ENCODE assay signal across 9 cellular contexts in genomic region chr3:66442254-66443249, GRCh38. TPM values are rescaled to one million over a fixed set of nuclear protein-coding genes. Genes with fewer than 3 reads are reported as not detected.
DNase-seq lines count a peak whose midpoint lies in the region; ATAC-seq and TF ChIP-seq lines count a peak whose summit lies in the region.
"Had no signal": no experiment of that assay in that cellular context is flagged by ENCODE, and none has a peak within 500 bp of the region (broad histone marks: within the 10 kb centered on the region; RNA-seq: fewer than 3 reads in every experiment).

No MANE protein-coding gene starts in this region.

- peaks cover 78% of the 10 kb centered on the region for H3K36me3 Mint-ChIP-seq in activated T-helper 17 cell treated with anti-CD3 and anti-CD28 coated beads, Interleukin-2, amount 50 U/mL, for 72 hours (ENCODE audit: low read depth)
- peaks cover 12% of the 10 kb centered on the region for H3K36me3 Mint-ChIP-seq in CD8-positive, alpha-beta T cell

- H3K9ac ChIP-seq in HUES64 (ENCODE audit: low read depth, low read length), result peak overlapping the region; percentile 76

- DNase-seq in left ventricle myocardium superior, result peak; percentile 80
- DNase-seq in sciatic nerve (ENCODE audit: low spot score), result peak; percentile 84
- no peak for DNase-seq in inferior parietal cortex (ENCODE audit: extremely low spot score)
- no peak for DNase-seq in CD8-positive, alpha-beta T cell

- no peaks in the 10 kb centered on the region for H3K27me3 Mint-ChIP-seq in activated T-helper 17 cell treated with anti-CD3 and anti-CD28 coated beads, Interleukin-2, amount 50 U/mL, for 72 hours
- no peaks in the 10 kb centered on the region for H3K27me3 Mint-ChIP-seq in CD8-positive, alpha-beta T cell (ENCODE audit: low read depth)

- POLR2A ChIA-PET in CD8-positive, alpha-beta T cell (lab: Charles Lee), result no interaction called here

- no peaks in the 10 kb centered on the region for H3K9me3 Mint-ChIP-seq in activated T-helper 17 cell treated with anti-CD3 and anti-CD28 coated beads, Interleukin-2, amount 50 U/mL, for 72 hours
- H3K9me3 Mint-ChIP-seq in CD8-positive, alpha-beta T cell, result no peaks in the 10 kb centered on the region

- H3K27ac ChIP-seq in HUES64 (ENCODE audit: low read depth, low read length), result peak overlapping the region; percentile 93
- H3K27ac ChIP-seq in CD8-positive, alpha-beta T cell (ENCODE audit: low read depth, low read length), result no peak overlapping the region

- peaks cover 22% of the 10 kb centered on the region for H3K36me3 ChIP-seq in HUES64 (ENCODE audit: insufficient read depth, low read length)
- no peaks in the 10 kb centered on the region for H3K36me3 ChIP-seq in CD8-positive, alpha-beta T cell (ENCODE audit: insufficient read depth, low read length)

- ATAC-seq in activated T-helper 17 cell treated with anti-CD3 and anti-CD28 coated beads, Interleukin-2, amount 50 U/mL, for 72 hours (replicated peaks), result no peak
- ATAC-seq in left ventricle myocardium superior (peak; percentile 89), sciatic nerve (peak; percentile 94), GM21423 (IDR thresholded peaks at IDR 0.05; ENCODE audit: unreplicated experiment) (no peak), HG03159 (IDR thresholded peaks at IDR 0.05; ENCODE audit: unreplicated experiment) (no peak)
- ATAC-seq in CD8-positive, alpha-beta T cell, result no peak
- ATAC-seq: Panc1 had no signal

- H3K27me3 ChIP-seq in HUES64 (ENCODE audit: insufficient read depth, low read length), result no peaks in the 10 kb centered on the region
- no peaks in the 10 kb centered on the region for H3K27me3 ChIP-seq in CD8-positive, alpha-beta T cell (ENCODE audit: insufficient read depth, low read length)

- peak overlapping the region; percentile 17 for H3K27ac Mint-ChIP-seq in activated T-helper 17 cell treated with anti-CD3 and anti-CD28 coated beads, Interleukin-2, amount 50 U/mL, for 72 hours
- no peak overlapping the region for H3K27ac Mint-ChIP-seq in CD8-positive, alpha-beta T cell

- no peaks in the 10 kb centered on the region for H3K9me3 ChIP-seq in HUES64 (ENCODE audit: insufficient read depth, low read depth, low read length)
- H3K9me3 ChIP-seq in CD8-positive, alpha-beta T cell (ENCODE audit: low read length), result no peaks in the 10 kb centered on the region

- CTCF ChIA-PET in CD8-positive, alpha-beta T cell (lab: Charles Lee), result interaction anchor here (0.8 kb wide), 1 partner anchor 17 kb away, joined by 3 read pairs; no protein-coding TSS in a partner anchor

- no peak for TF ChIP-seq CTCF in CD8-positive, alpha-beta T cell (IDR thresholded peaks at IDR 0.05)

- H3K4me1 ChIP-seq in HUES64 (ENCODE audit: insufficient read depth, low read length), result peaks cover 59% of the 10 kb centered on the region
- H3K4me1 ChIP-seq in CD8-positive, alpha-beta T cell (ENCODE audit: insufficient read depth, low read length), result peaks cover 4% of the 10 kb centered on the region

- H3K4me1 Mint-ChIP-seq in activated T-helper 17 cell treated with anti-CD3 and anti-CD28 coated beads, Interleukin-2, amount 50 U/mL, for 72 hours, result peaks cover 30% of the 10 kb centered on the region
- peaks cover 24% of the 10 kb centered on the region for H3K4me1 Mint-ChIP-seq in CD8-positive, alpha-beta T cell (ENCODE audit: low read depth)

- no peak overlapping the region for H3K4me3 Mint-ChIP-seq in activated T-helper 17 cell treated with anti-CD3 and anti-CD28 coated beads, Interleukin-2, amount 50 U/mL, for 72 hours
- H3K4me3 Mint-ChIP-seq in CD8-positive, alpha-beta T cell, result no peak overlapping the region

- 8% methylated on average over 15 of the region's 15 CpGs for WGBS in HUES64

- H3K4me3 ChIP-seq in HUES64 (ENCODE audit: low read length), result peak overlapping the region; percentile 43
- H3K4me3 ChIP-seq in CD8-positive, alpha-beta T cell (ENCODE audit: low read depth, low read length), result no peak overlapping the region

- intact Hi-C loops in left ventricle myocardium superior (cut with micrococcal nuclease) (no loop called here), sciatic nerve (cut with DNase I) (no loop called here)
- intact Hi-C loops in CD8-positive, alpha-beta T cell (cut with DNase I, micrococcal nuclease), result no loop called here

RNA-seq across cellular contexts. Expression of gene LRIG1, which starts 58.3 kb away (rescaled TPM):
- 54.1 TPM for polyA plus RNA-seq in HUES64 (2013, experiment 1 of 2)
- 69.7 TPM for polyA plus RNA-seq in HUES64 (2013, experiment 2 of 2)
- total RNA-seq in activated T-helper 17 cell treated with anti-CD3 and anti-CD28 coated beads, Interleukin-2, amount 50 U/mL, for 72 hours, result 10 to 100 TPM; 43.3 to 54.1 TPM
- total RNA-seq in left ventricle myocardium superior (104 TPM), sciatic nerve (50.8 TPM)
- 10 to 100 TPM; 38.2 to 39.4 TPM for total RNA-seq in CD8-positive, alpha-beta T cell

Comparison
In these comparisons a context has a peak if more than half of its experiments do, and no peak if none do; other contexts are left out.
1. ATAC-seq: peak in left ventricle myocardium superior (single experiment) and sciatic nerve (single experiment); none in activated T-helper 17 cell treated with anti-CD3 and anti-CD28 coated beads, Interleukin-2, amount 50 U/mL, for 72 hours (single experiment), GM21423 (single experiment), HG03159 (single experiment) and CD8-positive, alpha-beta T cell (single experiment).
2. DNase-seq: peak in left ventricle myocardium superior (single experiment) and sciatic nerve (single experiment); none in inferior parietal cortex (single experiment) and CD8-positive, alpha-beta T cell (0 of 7).